In the genomic region with DNA sequence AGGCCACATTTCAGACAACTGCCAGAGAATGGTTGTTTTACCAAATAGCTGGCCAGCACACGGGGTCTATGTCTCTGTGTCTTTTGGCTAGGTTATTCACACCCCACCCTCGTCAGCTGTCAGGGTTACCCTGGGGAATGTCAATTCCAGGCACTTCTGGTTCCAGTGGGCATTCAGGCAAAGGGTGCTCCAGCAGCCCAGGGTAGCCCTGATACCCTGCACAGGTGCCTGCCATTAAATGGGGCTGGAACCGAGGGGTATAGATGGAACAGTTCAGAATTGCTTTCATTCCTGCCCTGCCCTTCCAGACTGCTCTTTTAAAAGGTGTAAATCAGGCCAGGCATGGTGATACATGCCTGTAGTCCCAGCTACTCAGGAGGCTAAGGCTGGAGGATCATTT, we compare ENCODE assay signal across 27 cellular contexts. TPM values are rescaled to one million over a fixed set of nuclear protein-coding genes. Genes with fewer than 3 reads are reported as not detected.
"Had no signal": no experiment of that assay in that cellular context is flagged by ENCODE, and none has a peak within 500 bp of the region (broad histone marks: within the 10 kb centered on the region; RNA-seq: fewer than 3 reads in every experiment).

No MANE protein-coding gene starts in this region.

- ATAC-seq: heart right ventricle; mucosa of descending colon; naive thymus-derived CD4-positive, alpha-beta T cell; natural killer cell treated with Interleukin-12 subunit alpha and Interleukin-12 subunit beta and Interleukin-15 and Interleukin-18, amount 100 ng/mL, for 72 hours; right cardiac atrium; stimulated activated effector memory CD8-positive, alpha-beta T cell treated with anti-CD3 and anti-CD28 coated beads, Interleukin-12 subunit alpha, Interleukin-12 subunit beta, amount 100 ng/mL, for 72 hours; upper lobe of right lung had no signal

- H2AFZ ChIP-seq: hepatocyte had no signal

- H3K27ac Mint-ChIP-seq: memory B cell; natural killer cell treated with Interleukin-12 subunit alpha and Interleukin-12 subunit beta and Interleukin-15 and Interleukin-18, amount 100 ng/mL, for 72 hours; stimulated activated effector memory CD8-positive, alpha-beta T cell treated with anti-CD3 and anti-CD28 coated beads, Interleukin-12 subunit alpha, Interleukin-12 subunit beta, amount 100 ng/mL, for 72 hours; stimulated activated naive CD8-positive, alpha-beta T cell treated with anti-CD3 and anti-CD28 coated beads, Interleukin-15, Interleukin-2, amounts not matched to agents 100 ng/mL and 50 ng/mL, for 24 hours had no signal

- H3K9me3 ChIP-seq: heart right ventricle, left ventricle myocardium inferior, mucosa of descending colon, ovary, prostate gland, sigmoid colon, spleen, suprapubic skin, thoracic aorta, tibial artery, upper lobe of right lung had no signal

- H3K4me2 ChIP-seq: hepatocyte had no signal

- DNase-seq: heart right ventricle; islet precursor cell; left ventricle myocardium inferior; midbrain; mucosa of descending colon; naive thymus-derived CD4-positive, alpha-beta T cell; ovary; retina; right cardiac atrium; sigmoid colon; small intestine; spleen; stimulated activated CD4-positive, alpha-beta T cell treated with anti-CD3 and anti-CD28 coated beads, Interleukin-4, amount 100 ng/mL, for 24 hours; stimulated activated naive CD4-positive, alpha-beta T cell; tibial artery; trophoblast cell; upper lobe of right lung had no signal

- H3K27me3 ChIP-seq: hepatocyte, ovary, upper lobe of right lung had no signal

- H3K79me2 ChIP-seq: hepatocyte had no signal

- H3K9me3 Mint-ChIP-seq: memory B cell; natural killer cell treated with Interleukin-12 subunit alpha and Interleukin-12 subunit beta and Interleukin-15 and Interleukin-18, amount 100 ng/mL, for 72 hours; stimulated activated effector memory CD8-positive, alpha-beta T cell treated with anti-CD3 and anti-CD28 coated beads, Interleukin-12 subunit alpha, Interleukin-12 subunit beta, amount 100 ng/mL, for 72 hours; stimulated activated naive CD8-positive, alpha-beta T cell treated with anti-CD3 and anti-CD28 coated beads, Interleukin-15, Interleukin-2, amounts not matched to agents 100 ng/mL and 50 ng/mL, for 24 hours had no signal

- H3K4me1 ChIP-seq: prostate gland, tibial artery, upper lobe of right lung had no signal

- FAIRE-seq: small intestine, urothelium cell line had no signal

- H3K36me3 Mint-ChIP-seq: memory B cell; naive thymus-derived CD4-positive, alpha-beta T cell; natural killer cell treated with Interleukin-12 subunit alpha and Interleukin-12 subunit beta and Interleukin-15 and Interleukin-18, amount 100 ng/mL, for 72 hours had no signal

- H3K27ac ChIP-seq: hepatocyte, ovary, prostate gland, sigmoid colon, suprapubic skin, thoracic aorta, tibial artery, upper lobe of right lung had no signal

- H3K4me1 Mint-ChIP-seq: stimulated activated effector memory CD8-positive, alpha-beta T cell treated with anti-CD3 and anti-CD28 coated beads, Interleukin-12 subunit alpha, Interleukin-12 subunit beta, amount 100 ng/mL, for 72 hours had no signal

- H3K4me3 ChIP-seq: heart right ventricle, hepatocyte, left ventricle myocardium inferior, lung, mucosa of descending colon, ovary, prostate gland, sigmoid colon, spleen, suprapubic skin, thoracic aorta, tibial artery, upper lobe of right lung had no signal

- H3K4me3 Mint-ChIP-seq: memory B cell; natural killer cell treated with Interleukin-12 subunit alpha and Interleukin-12 subunit beta and Interleukin-15 and Interleukin-18, amount 100 ng/mL, for 72 hours; stimulated activated effector memory CD8-positive, alpha-beta T cell treated with anti-CD3 and anti-CD28 coated beads, Interleukin-12 subunit alpha, Interleukin-12 subunit beta, amount 100 ng/mL, for 72 hours; stimulated activated naive CD8-positive, alpha-beta T cell treated with anti-CD3 and anti-CD28 coated beads, Interleukin-15, Interleukin-2, amounts not matched to agents 100 ng/mL and 50 ng/mL, for 24 hours had no signal

- H3K36me3 ChIP-seq: heart right ventricle, left ventricle myocardium inferior, ovary, prostate gland, sigmoid colon, spleen, suprapubic skin, thoracic aorta, tibial artery, upper lobe of right lung had no signal

RNA-seq across cellular contexts. Expression of a gene that starts 43.2 kb away (rescaled TPM):
- polyA plus RNA-seq: naive thymus-derived CD4-positive, alpha-beta T cell had no signal
